ENCODE assay signal across 9 cellular contexts in genomic region chr13:47999973-48000372, GRCh38. TPM values are rescaled to one million over a fixed set of nuclear protein-coding genes. Genes with fewer than 3 reads are reported as not detected.
A peak's percentile ranks its signal among the peaks of the same experiment; 100 is the strongest.
DNase-seq lines count a peak whose midpoint lies in the region; ATAC-seq and TF ChIP-seq lines count a peak whose summit lies in the region.
"Had no signal": no experiment of that assay in that cellular context is flagged by ENCODE, and none has a peak within 500 bp of the region (broad histone marks: within the 10 kb centered on the region; RNA-seq: fewer than 3 reads in every experiment).

No MANE protein-coding gene starts in this region.

- H3K9me3 ChIP-seq in right atrium auricular region (no peaks in the 10 kb centered on the region), aorta (ENCODE audit: control insufficient read depth, low read length) (no peaks in the 10 kb centered on the region)

- CTCF ChIA-PET in MCF 10A (lab: Yijun Ruan, JAX): interaction anchor here (4.8 kb wide), 1 partner anchor 38 kb away, joined by 24 read pairs; the partner anchor contains the start of gene NUDT15

- peak overlapping the region; percentile 84 to 100 for H3K4me3 ChIP-seq in right atrium auricular region
- peak overlapping the region; percentile 86 to 93 for H3K4me3 ChIP-seq in aorta (ENCODE audit: low read length in 2 of 2)

- BruUV-seq in MCF 10A (replicated peaks; lab: Mats Ljungman, UMichigan): no TSS peak

- H3K27me3 ChIP-seq in right atrium auricular region: no peaks in the 10 kb centered on the region
- H3K27me3 ChIP-seq in aorta (ENCODE audit: control insufficient read depth in 1 of 2, insufficient read depth in 2 of 2, low read length in 1 of 2): no peaks in the 10 kb centered on the region

- WGBS in aorta, 2 donors: 39 to 49% methylated on average over 5 of the region's 5 CpGs

- H3K9me3 Mint-ChIP-seq in MCF 10A (ENCODE audit: unreplicated experiment) (no peaks in the 10 kb centered on the region), mesothelial cell of epicardium (no peaks in the 10 kb centered on the region)

- no peaks in the 10 kb centered on the region for H3K27me3 Mint-ChIP-seq in MCF 10A (ENCODE audit: insufficient read depth, unreplicated experiment)
- no peaks in the 10 kb centered on the region for H3K27me3 Mint-ChIP-seq in mesothelial cell of epicardium (ENCODE audit: low read depth)

- H3K36me3 Mint-ChIP-seq in MCF 10A (ENCODE audit: insufficient read depth, unreplicated experiment) (peaks cover 8% of the 10 kb centered on the region), mesothelial cell of epicardium (peaks cover 4% of the 10 kb centered on the region)

- peaks cover 35% of the 10 kb centered on the region for H3K4me1 Mint-ChIP-seq in MCF 10A (ENCODE audit: insufficient read depth, unreplicated experiment)
- H3K4me1 Mint-ChIP-seq in mesothelial cell of epicardium: peaks cover 25% of the 10 kb centered on the region

- ATAC-seq in left ventricle myocardium superior (no peak), aorta (ENCODE audit: low FRiP score) (no peak)

- H3K27ac Mint-ChIP-seq in MCF 10A (ENCODE audit: low read depth, unreplicated experiment): peak overlapping the region; percentile 91
- peak overlapping the region; percentile 90 for H3K27ac Mint-ChIP-seq in mesothelial cell of epicardium

- peak overlapping the region; percentile 80 for H3K4me3 Mint-ChIP-seq in MCF 10A (ENCODE audit: unreplicated experiment)
- H3K4me3 Mint-ChIP-seq in mesothelial cell of epicardium: peak overlapping the region; percentile 98

- POLR2A ChIA-PET in MCF 10A (lab: Yijun Ruan, JAX): interaction anchor here (0.7 to 8.5 kb wide), 8 partner anchors 10 to 235 kb away, joined by 3 to 70 read pairs (median 5); partner anchors contain the start of gene NUDT15

- peak overlapping the region in 1 of 2 donors; percentile 92 for H3K27ac ChIP-seq in right atrium auricular region
- no peak overlapping the region for H3K27ac ChIP-seq in aorta (ENCODE audit: low read depth in 1 of 2, low read length in 2 of 2)

- intact Hi-C loops in left ventricle myocardium superior (cut with micrococcal nuclease): no loop called here
- intact Hi-C loops in MCF 10A (cut with micrococcal nuclease): loop anchor here (2.0 kb wide), 1 partner anchor 37 kb away; the partner anchor contains the start of gene NUDT15
- intact Hi-C loops in aorta (cut with DNase I): no loop called here

- H3K36me3 ChIP-seq in right atrium auricular region (no peaks in the 10 kb centered on the region), aorta (ENCODE audit: control insufficient read depth in 1 of 2, insufficient read depth in 2 of 2, low read length in 1 of 2) (peaks cover 0 to 2% of the 10 kb centered on the region in 2 donors)

- H3K4me1 ChIP-seq in right atrium auricular region: peaks cover 0 to 37% of the 10 kb centered on the region in 2 donors
- peaks cover 0 to 2% of the 10 kb centered on the region in 2 donors for H3K4me1 ChIP-seq in aorta (ENCODE audit: control insufficient read depth in 1 of 2, insufficient read depth in 2 of 2, low read length in 2 of 2)

- no peak for DNase-seq in right atrium auricular region (ENCODE audit: low spot score)
- no peak for DNase-seq in left ventricle myocardium superior
- DNase-seq in MCF 10A (ENCODE audit: unreplicated experiment): no peak
- no peak for DNase-seq in mesothelial cell of epicardium (ENCODE audit: low spot score in 2 of 2, unreplicated experiment in 2 of 2)
- DNase-seq in aorta: no peak
- DNase-seq in SKM-1 treated with dmso at 0.1 percent for 144 hours (lab: John Stamatoyannopoulos, UW; ENCODE audit: unreplicated experiment): no peak
- no peak for DNase-seq in anterior cingulate cortex (lab: John Stamatoyannopoulos, UW)
- DNase-seq in DMS79 (lab: John Stamatoyannopoulos, UW): no peak
- DNase-seq: activated CD4-positive, alpha-beta T cell treated with anti-CD3 and anti-CD28 coated beads for 4 hours had no signal

- no peak for TF ChIP-seq CTCF in right atrium auricular region (IDR thresholded peaks at IDR 0.05)
- TF ChIP-seq CTCF in MCF 10A (IDR thresholded peaks at IDR 0.05; ENCODE audit: unreplicated experiment): no peak
- no peak for TF ChIP-seq CTCF in mesothelial cell of epicardium (IDR thresholded peaks at IDR 0.05; ENCODE audit: unreplicated experiment)

RNA-seq across cellular contexts. Expression of gene SUCLA2, which starts 1.1 kb away (rescaled TPM):
- total RNA-seq in right atrium auricular region: 10 to 100 TPM; 50.3 to 98.3 TPM
- 167 TPM for total RNA-seq in left ventricle myocardium superior
- total RNA-seq in MCF 10A (2022): 40.6 and 42.1 TPM in 2 replicates
- total RNA-seq in mesothelial cell of epicardium: 39.3 to 41.1 TPM (median 40.0 TPM) in 3 replicates
- total RNA-seq in aorta: 10 to 100 TPM; 36.3 to 42.0 TPM
- polyA plus RNA-seq in aorta: 10 to 100 TPM; 33.7 to 38.3 TPM

RNA-seq across cellular contexts. Expression of gene NUDT15, which starts 37.6 kb away (rescaled TPM):
- total RNA-seq in right atrium auricular region: 10 to 100 TPM in 1 of 2 donors, 1 to 10 TPM in 1; 5.0 to 10.7 TPM
- 11.7 TPM for total RNA-seq in left ventricle myocardium superior
- total RNA-seq in MCF 10A (2022): 12.0 and 21.6 TPM in 2 replicates
- total RNA-seq in mesothelial cell of epicardium: 10.4 to 10.8 TPM (median 10.6 TPM) in 3 replicates
- 1 to 10 TPM; 5.7 to 6.6 TPM for total RNA-seq in aorta
- polyA plus RNA-seq in aorta: 10 to 100 TPM in 1 of 2 donors, 1 to 10 TPM in 1; 9.7 to 13.4 TPM
